Comparison of ENCODE assay signal across 7 cellular contexts in the genomic region with DNA sequence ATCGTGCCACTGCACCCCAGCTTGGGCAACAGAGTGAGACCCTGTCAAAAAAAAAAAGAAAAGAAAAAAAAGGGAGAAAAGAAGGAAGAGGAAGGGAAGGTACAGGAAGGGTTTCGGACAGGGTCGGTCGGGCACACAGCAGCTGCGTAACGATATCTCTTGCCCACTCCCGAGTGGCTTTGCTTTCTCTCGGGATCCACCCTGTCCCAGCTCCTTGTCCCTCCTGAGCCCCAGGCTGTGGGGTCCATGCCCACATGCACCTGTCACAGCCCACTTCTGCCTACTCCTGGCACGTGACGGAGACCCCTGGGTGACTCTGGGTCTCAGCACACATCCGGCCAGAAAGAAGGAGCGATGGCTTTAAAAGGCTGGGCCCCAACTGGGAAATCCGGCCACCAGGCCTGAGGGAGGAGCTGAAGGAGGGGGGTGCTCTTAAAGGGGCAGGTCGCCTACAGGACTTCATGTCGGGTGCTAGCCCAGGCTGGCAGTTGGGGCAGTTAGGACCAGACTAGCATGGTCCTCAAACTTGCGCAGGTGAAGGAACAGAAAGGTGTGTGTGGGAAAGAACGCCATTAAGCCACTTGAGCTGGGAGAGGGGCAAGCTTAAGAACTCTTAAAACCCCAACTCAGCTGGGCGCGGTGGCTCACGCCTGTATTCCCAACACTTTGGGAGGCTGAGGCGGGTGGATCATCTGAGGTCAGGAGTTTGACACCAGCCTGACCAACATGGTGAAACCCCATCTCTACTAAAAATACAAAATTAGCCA. TPM values are rescaled to one million over a fixed set of nuclear protein-coding genes. Genes with fewer than 3 reads are reported as not detected.
DNase-seq lines count a peak whose midpoint lies in the region; ATAC-seq and TF ChIP-seq lines count a peak whose summit lies in the region.

A gene with protein sequence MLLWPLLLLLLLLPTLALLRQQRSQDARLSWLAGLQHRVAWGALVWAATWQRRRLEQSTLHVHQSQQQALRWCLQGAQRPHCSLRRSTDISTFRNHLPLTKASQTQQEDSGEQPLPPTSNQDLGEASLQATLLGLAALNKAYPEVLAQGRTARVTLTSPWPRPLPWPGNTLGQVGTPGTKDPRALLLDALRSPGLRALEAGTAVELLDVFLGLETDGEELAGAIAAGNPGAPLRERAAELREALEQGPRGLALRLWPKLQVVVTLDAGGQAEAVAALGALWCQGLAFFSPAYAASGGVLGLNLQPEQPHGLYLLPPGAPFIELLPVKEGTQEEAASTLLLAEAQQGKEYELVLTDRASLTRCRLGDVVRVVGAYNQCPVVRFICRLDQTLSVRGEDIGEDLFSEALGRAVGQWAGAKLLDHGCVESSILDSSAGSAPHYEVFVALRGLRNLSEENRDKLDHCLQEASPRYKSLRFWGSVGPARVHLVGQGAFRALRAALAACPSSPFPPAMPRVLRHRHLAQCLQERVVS (minus strand): TSS at position 362 of the 767 bp plus-strand sequence. CDS start 913 bp downstream, outside the sequence.

- peak; percentile 59 for ATAC-seq in GM18520 (IDR thresholded peaks at IDR 0.05; ENCODE audit: unreplicated experiment)
- ATAC-seq in HG03045 (IDR thresholded peaks at IDR 0.05; ENCODE audit: unreplicated experiment), result peak; percentile 86

- TF ChIP-seq CTCF in kidney epithelial cell (IDR thresholded peaks at IDR 0.05; ENCODE audit: insufficient read depth, low read length, poor library complexity, severe bottlenecking), result no peak

- H3K36me3 ChIP-seq in kidney epithelial cell (ENCODE audit: control insufficient read depth, insufficient read depth, low read length), result no peaks in the 10 kb centered on the region

- peak within 1 kb of the TSS; percentile 67 for H3K4me3 ChIP-seq in kidney epithelial cell (ENCODE audit: low read depth, low read length)

- no peaks in the 10 kb centered on the region for H3K27me3 ChIP-seq in kidney epithelial cell (ENCODE audit: control insufficient read depth, insufficient read depth, low read length)

- DNase-seq in NCI-H345 (lab: John Stamatoyannopoulos, UW) (peak; percentile 87), cerebellar cortex (ENCODE audit: low spot score) (peak; percentile 94), kidney epithelial cell (ENCODE audit: low read depth) (peak; percentile 57)
- peak; percentile 52 to 69 (median 61) for DNase-seq in activated CD4-positive, CD25-positive, alpha-beta regulatory T cell (lab: John Stamatoyannopoulos, UW)
- peak; percentile 87 for DNase-seq in stimulated activated CD4-positive, alpha-beta T cell treated with anti-CD3 and anti-CD28 coated beads, Interleukin-15, amount 100 ng/mL, for 24 hours

RNA-seq across cellular contexts. Expression of the gene that starts here (rescaled TPM):
- total RNA-seq in kidney epithelial cell, result 26.7 and 45.8 TPM in 2 replicates

Comparison
In these comparisons a context has a peak if more than half of its experiments do, and no peak if none do; other contexts are left out.
1. Peak in every context shown above with its lines: DNase-seq, ATAC-seq and H3K4me3 ChIP-seq.